In the genomic region with DNA sequence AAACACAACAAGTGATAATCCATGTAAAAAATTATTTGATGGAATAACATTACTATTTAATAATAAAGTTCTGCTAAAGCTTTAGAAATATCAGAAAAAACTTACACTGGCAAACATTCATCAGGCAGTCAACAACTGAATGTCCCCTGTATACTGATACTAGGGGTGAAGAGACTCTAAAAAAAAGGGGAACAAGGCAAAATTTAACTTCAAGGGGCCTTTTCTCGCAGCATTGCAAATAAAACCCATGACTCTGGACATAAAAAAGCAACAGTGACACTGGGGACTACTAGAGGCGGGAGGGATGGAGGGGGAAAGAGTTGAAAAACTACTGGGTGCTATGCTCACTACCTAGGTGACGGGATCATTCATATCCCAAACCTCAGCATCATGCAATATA, we compare ENCODE assay signal across 1 cellular context.
TF ChIP-seq lines count a peak whose summit lies in the region.

No MANE protein-coding gene starts in this region.

TF ChIP-seq in GM12878, 131 proteins besides CTCF, POLR2A, EP300 and RAD21:
- no peak for TF ChIP-seq STAT3 (IDR thresholded peaks at IDR 0.05; ENCODE audit: low read depth, low read length)
- no peak for TF ChIP-seq TCF3 (IDR thresholded peaks at IDR 0.05; ENCODE audit: borderline replicate concordance, insufficient read depth, low read depth, low read length)
- TF ChIP-seq SMARCA5 (IDR thresholded peaks at IDR 0.05): no peak
- TF ChIP-seq ASH2L (IDR thresholded peaks at IDR 0.05; ENCODE audit: borderline replicate concordance, low read depth): no peak
- no peak for TF ChIP-seq HDGF (IDR thresholded peaks at IDR 0.05)
